ENCODE assay signal across 3 cellular contexts in genomic region chr17:50194441-50195195, GRCh38.
TF ChIP-seq lines count a peak whose summit lies in the region.

No MANE protein-coding gene starts in this region.

TF ChIP-seq in SK-N-SH, 30 proteins besides CTCF, POLR2A, EP300 and RAD21:
- TF ChIP-seq NRF1 (IDR thresholded peaks at IDR 0.05; ENCODE audit: low read depth, low read length) (no peak), SIN3A (IDR thresholded peaks at IDR 0.05; ENCODE audit: borderline replicate concordance, low read depth, low read length) (no peak), USF2 (IDR thresholded peaks at IDR 0.05; ENCODE audit: borderline replicate concordance, low read depth, low read length) (no peak), TCF12 (IDR thresholded peaks at IDR 0.05) (no peak), RFX5 (IDR thresholded peaks at IDR 0.05; ENCODE audit: low read length) (no peak), FOSL2 (IDR thresholded peaks at IDR 0.05; ENCODE audit: borderline replicate concordance, low read depth) (no peak), NFIC (IDR thresholded peaks at IDR 0.05; ENCODE audit: borderline replicate concordance) (no peak), MXI1 (IDR thresholded peaks at IDR 0.05; ENCODE audit: low read depth, low read length) (no peak), YY1 (IDR thresholded peaks at IDR 0.05; ENCODE audit: low read depth) (no peak), GABPA (IDR thresholded peaks at IDR 0.05; ENCODE audit: low read depth) (no peak), FOXM1 (IDR thresholded peaks at IDR 0.05; ENCODE audit: low read depth) (no peak), REST (IDR thresholded peaks at IDR 0.05; ENCODE audit: low read depth, low read length) (no peak), PBX3 (IDR thresholded peaks at IDR 0.05) (no peak), FOXJ3 (CRISPR knock-in tag; IDR thresholded peaks at IDR 0.05) (no peak)

TF ChIP-seq in SK-N-SH treated with all-trans-retinoic acid at 6 μM for 48 hours, 23 proteins besides CTCF, POLR2A, EP300 and RAD21:
- TF ChIP-seq TSHZ2 (CRISPR knock-in tag; IDR thresholded peaks at IDR 0.05) (no peak), ZNF70 (CRISPR knock-in tag; IDR thresholded peaks at IDR 0.05) (no peak), ZNF8 (CRISPR knock-in tag; IDR thresholded peaks at IDR 0.05) (no peak), ZFP3 (CRISPR knock-in tag; IDR thresholded peaks at IDR 0.05) (no peak), OSR1 (CRISPR knock-in tag; IDR thresholded peaks at IDR 0.05) (no peak), PATZ1 (CRISPR knock-in tag; IDR thresholded peaks at IDR 0.05; ENCODE audit: borderline replicate concordance) (no peak), PPARA (CRISPR knock-in tag; IDR thresholded peaks at IDR 0.05; ENCODE audit: borderline replicate concordance) (no peak)

TF ChIP-seq in GM23338, 12 proteins besides CTCF, POLR2A, EP300 and RAD21:
- no peak for TF ChIP-seq REST (IDR thresholded peaks at IDR 0.05; ENCODE audit: unreplicated experiment)
- TF ChIP-seq POLR2AphosphoS5 (IDR thresholded peaks at IDR 0.05; ENCODE audit: low read depth): no peak
- TF ChIP-seq JUNB (IDR thresholded peaks at IDR 0.05; ENCODE audit: unreplicated experiment): no peak
- TF ChIP-seq CREB1 (CRISPR knock-in tag; IDR thresholded peaks at IDR 0.05; ENCODE audit: low read depth): no peak
- no peak for TF ChIP-seq EZH2 (IDR thresholded peaks at IDR 0.05; ENCODE audit: low read depth, unreplicated experiment)
- TF ChIP-seq ETS1 (IDR thresholded peaks at IDR 0.05): no peak
- TF ChIP-seq EZH2phosphoT487 (IDR thresholded peaks at IDR 0.05; ENCODE audit: unreplicated experiment): no peak
